Comparison of ENCODE assay signal across 25 cellular contexts in genomic region chr18:62618735-62619134, GRCh38.
"Had no signal": no experiment of that assay in that cellular context is flagged by ENCODE, and none has a peak within 500 bp of the region (broad histone marks: within the 10 kb centered on the region; RNA-seq: fewer than 3 reads in every experiment).

No MANE protein-coding gene starts in this region.

- H3K27me3 ChIP-seq: neutrophil, pancreas, right lobe of liver, sigmoid colon, thyroid gland, tibial nerve, upper lobe of left lung, vagina had no signal

- DNase-seq: nephron progenitor cell; nucleus accumbens; pancreas; psoas muscle; right cardiac atrium; right lobe of liver; sigmoid colon; small intestine; stimulated activated CD4-positive, alpha-beta T cell treated with anti-CD3 and anti-CD28 coated beads, Interleukin-15, amount 100 ng/mL, for 24 hours; stimulated activated CD4-positive, alpha-beta T cell treated with anti-CD3 and anti-CD28 coated beads, Interleukin-2, amount 100 ng/mL, for 24 hours; stimulated activated CD4-positive, alpha-beta T cell treated with anti-CD3 and anti-CD28 coated beads, Interleukin-2, amount 100 ng/mL, for 48 hours; stimulated activated CD4-positive, alpha-beta T cell treated with anti-CD3 and anti-CD28 coated beads, Interleukin-4, amount 100 ng/mL, for 24 hours; stimulated activated naive B cell treated with anti-CD40 and anti-IgM and Interleukin-4, amounts not matched to agents 10 μg/mL and 1 μg/mL and 100 μg/mL, for 72 hours; stimulated activated naive CD4-positive, alpha-beta T cell treated with Interleukin-2 at 50 U/mL for 16 hours; stomach; thyroid gland; trophoblast cell; upper lobe of left lung had no signal

- FAIRE-seq: pancreas, small intestine, urothelium cell line had no signal

- H3K27ac ChIP-seq: neutrophil, pancreas, psoas muscle, right lobe of liver, sigmoid colon, stomach, thoracic aorta, thyroid gland, tibial nerve, upper lobe of left lung, vagina had no signal

- H3K4me3 ChIP-seq: pancreas, psoas muscle, right lobe of liver, sigmoid colon, stomach, thoracic aorta, thyroid gland, tibial nerve, upper lobe of left lung, vagina had no signal

- H3K9me3 ChIP-seq: neutrophil, pancreas, psoas muscle, right lobe of liver, sigmoid colon, stomach, thoracic aorta, thyroid gland, tibial nerve, upper lobe of left lung, vagina had no signal

- ATAC-seq: natural killer cell treated with Interleukin-12 subunit alpha and Interleukin-12 subunit beta and Interleukin-15 and Interleukin-18, amount 100 ng/mL, for 72 hours; pancreas; psoas muscle; right cardiac atrium; stimulated activated effector memory CD8-positive, alpha-beta T cell treated with anti-CD3 and anti-CD28 coated beads, Interleukin-12 subunit alpha, Interleukin-12 subunit beta, amount 100 ng/mL, for 72 hours; stimulated activated naive B cell treated with anti-CD40 and anti-IgM and Interleukin-4, amounts not matched to agents 10 μg/mL and 1 μg/mL and 100 μg/mL, for 72 hours had no signal

- H3K4me1 ChIP-seq: pancreas, psoas muscle, sigmoid colon, stomach, thyroid gland, tibial nerve, upper lobe of left lung, vagina had no signal

- H3K36me3 ChIP-seq: neutrophil, pancreas, right lobe of liver, sigmoid colon, stomach, thoracic aorta, thyroid gland, tibial nerve, upper lobe of left lung, vagina had no signal
